Comparison of ENCODE assay signal across 8 cellular contexts in the genomic region with DNA sequence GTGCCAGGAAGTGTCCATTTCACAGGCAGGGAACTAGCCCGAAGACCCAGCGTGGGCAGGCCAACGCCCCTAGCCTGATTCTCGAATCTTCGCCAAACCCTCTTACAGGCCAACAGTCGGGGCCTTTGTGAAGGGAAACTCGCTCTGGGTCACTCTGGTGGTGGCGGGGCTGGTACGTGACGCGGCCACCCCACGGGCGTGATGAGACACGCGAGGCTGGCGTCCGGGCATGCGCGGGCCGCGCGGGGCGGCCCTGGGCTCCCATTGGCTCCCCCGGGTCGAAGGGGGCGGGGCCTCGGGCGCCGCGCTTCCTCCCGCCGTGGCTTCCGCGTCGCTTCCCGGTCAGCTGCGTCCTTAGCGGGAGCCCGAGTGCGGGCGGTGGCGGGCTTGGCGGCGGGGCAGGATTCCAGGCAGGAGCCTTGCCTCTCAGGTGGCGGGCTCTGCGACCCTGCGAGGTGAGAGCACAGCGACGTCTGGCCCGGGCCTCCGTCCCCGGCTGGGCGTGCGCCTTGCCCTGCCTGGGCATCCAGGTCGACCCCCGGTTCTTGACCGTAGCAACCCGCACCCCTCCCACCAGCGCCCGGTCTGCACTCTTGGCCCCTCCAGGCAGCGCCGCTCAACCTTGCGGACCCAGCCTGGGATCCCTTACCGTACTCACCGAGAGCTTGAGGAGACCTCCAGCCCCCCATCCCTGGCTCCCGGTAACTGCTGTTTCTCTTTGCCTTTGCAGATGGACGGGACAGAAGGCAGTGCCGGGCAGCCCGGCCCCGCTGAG. TPM values are rescaled to one million over a fixed set of nuclear protein-coding genes. Genes with fewer than 3 reads are reported as not detected.
DNase-seq lines count a peak whose midpoint lies in the region; ATAC-seq and TF ChIP-seq lines count a peak whose summit lies in the region.

A gene with protein sequence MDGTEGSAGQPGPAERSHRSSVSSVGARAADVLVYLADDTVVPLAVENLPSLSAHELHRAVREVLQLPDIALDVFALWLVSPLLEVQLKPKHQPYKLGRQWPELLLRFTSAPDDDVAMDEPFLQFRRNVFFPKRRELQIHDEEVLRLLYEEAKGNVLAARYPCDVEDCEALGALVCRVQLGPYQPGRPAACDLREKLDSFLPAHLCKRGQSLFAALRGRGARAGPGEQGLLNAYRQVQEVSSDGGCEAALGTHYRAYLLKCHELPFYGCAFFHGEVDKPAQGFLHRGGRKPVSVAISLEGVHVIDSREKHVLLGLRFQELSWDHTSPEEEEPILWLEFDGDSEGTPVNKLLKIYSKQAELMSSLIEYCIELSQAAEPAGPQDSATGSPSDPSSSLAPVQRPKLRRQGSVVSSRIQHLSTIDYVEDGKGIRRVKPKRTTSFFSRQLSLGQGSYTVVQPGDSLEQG (plus strand): TSS at position 331 of the 775 bp plus-strand sequence. CDS start 400 bp downstream, at position 731.

- H3K36me3 Mint-ChIP-seq in CD4-positive, CD25-positive, alpha-beta regulatory T cell: peaks cover 3% of the 10 kb centered on the region

- peak within 1 kb of the TSS; percentile 97 for H3K27ac ChIP-seq in CD4-positive, CD25-positive, alpha-beta regulatory T cell (ENCODE audit: insufficient read depth, low read length, poor library complexity, severe bottlenecking)
- peak within 1 kb of the TSS; percentile 97 for H3K27ac ChIP-seq in left ventricle myocardium inferior (replicated peaks)
- H3K27ac ChIP-seq in prostate gland: peak within 1 kb of the TSS; percentile 95 to 98
- peak within 1 kb of the TSS; percentile 93 to 99 (median 98) for H3K27ac ChIP-seq in upper lobe of left lung

- no peaks in the 10 kb centered on the region for H3K27me3 Mint-ChIP-seq in CD4-positive, CD25-positive, alpha-beta regulatory T cell

- H3K27me3 ChIP-seq in CD4-positive, CD25-positive, alpha-beta regulatory T cell (ENCODE audit: control insufficient read depth, insufficient read depth, low read length): no peaks in the 10 kb centered on the region
- H3K27me3 ChIP-seq in left ventricle myocardium inferior (ENCODE audit: low read depth): no peaks in the 10 kb centered on the region
- no peaks in the 10 kb centered on the region for H3K27me3 ChIP-seq in prostate gland (replicated peaks; ENCODE audit: insufficient read depth)
- H3K27me3 ChIP-seq in upper lobe of left lung: no peaks in the 10 kb centered on the region

- H3K4me1 Mint-ChIP-seq in CD4-positive, CD25-positive, alpha-beta regulatory T cell: peaks cover 0 to 87% (median 40%) of the 10 kb centered on the region in 4 donors

- 1% methylated on average over 64 of the region's 70 CpGs for WGBS in prostate gland
- WGBS in upper lobe of left lung, 2 donors: 1% methylated on average over 54 of the region's 70 CpGs; no CpG with 5 or more reads in 1 of the 2 donors

- ATAC-seq in CD4-positive, CD25-positive, alpha-beta regulatory T cell (ENCODE audit: low read depth in 2 of 2): peak; percentile 53 to 63
- ATAC-seq in GM21825 (IDR thresholded peaks at IDR 0.05; ENCODE audit: unreplicated experiment): peak; percentile 31
- ATAC-seq in upper lobe of left lung (ENCODE audit: low FRiP score in 2 of 2): peak; percentile 77 to 91

- H3K9me3 ChIP-seq in CD4-positive, CD25-positive, alpha-beta regulatory T cell (ENCODE audit: control insufficient read depth in 2 of 2, low read length in 2 of 2): no peaks in the 10 kb centered on the region
- H3K9me3 ChIP-seq in left ventricle myocardium inferior (replicated peaks): no peaks in the 10 kb centered on the region
- H3K9me3 ChIP-seq in prostate gland: no peaks in the 10 kb centered on the region
- H3K9me3 ChIP-seq in upper lobe of left lung: no peaks in the 10 kb centered on the region

- no peaks in the 10 kb centered on the region for H3K9me3 Mint-ChIP-seq in CD4-positive, CD25-positive, alpha-beta regulatory T cell

- peak within 1 kb of the TSS; percentile 94 to 100 (median 98) for H3K27ac Mint-ChIP-seq in CD4-positive, CD25-positive, alpha-beta regulatory T cell

- H3K4me3 Mint-ChIP-seq in CD4-positive, CD25-positive, alpha-beta regulatory T cell: peak within 1 kb of the TSS; percentile 88 to 96 (median 92)

- DNase-seq in CD4-positive, CD25-positive, alpha-beta regulatory T cell: peak; percentile 86 to 90 (median 89)
- DNase-seq in NCI-H1436 treated with DMSO at 0.1 percent for 48 hours (lab: John Stamatoyannopoulos, UW) (peak; percentile 13), amygdala (lab: John Stamatoyannopoulos, UW) (peak; percentile 18 to 96 (median 86)), left ventricle myocardium inferior (peak; percentile 95), prostate gland (ENCODE audit: low spot score) (peak; percentile 90), upper lobe of left lung (peak; percentile 92 to 100)

- intact Hi-C loops in T-helper 2 cell treated with Interferon-gamma antibody and Interleukin-4, amounts not matched to agents 100 ng/mL and 5 ng/mL, for 36 hours (cut with micrococcal nuclease): no loop called here
- intact Hi-C loops in left ventricle myocardium inferior (cut with micrococcal nuclease): no loop called here
- intact Hi-C loops in prostate gland (cut with DNase I): no loop called here

- TF ChIP-seq POLR2A in prostate gland (IDR thresholded peaks at IDR 0.05) (peak; percentile 97), upper lobe of left lung (IDR thresholded peaks at IDR 0.05) (peak in 3 of 4 donors; percentile 89 to 97 (median 93))

- peak in 1 of 4 donors; percentile 3 for TF ChIP-seq EP300 in upper lobe of left lung (IDR thresholded peaks at IDR 0.05)

- peak within 1 kb of the TSS; percentile 82 for H3K4me3 ChIP-seq in CD4-positive, CD25-positive, alpha-beta regulatory T cell (ENCODE audit: low read depth, low read length)
- peak within 1 kb of the TSS; percentile 80 for H3K4me3 ChIP-seq in left ventricle myocardium inferior
- peak within 1 kb of the TSS; percentile 88 to 92 for H3K4me3 ChIP-seq in prostate gland
- H3K4me3 ChIP-seq in upper lobe of left lung: peak within 1 kb of the TSS; percentile 78 to 85 (median 82)

- peaks cover 92% of the 10 kb centered on the region for H3K4me1 ChIP-seq in CD4-positive, CD25-positive, alpha-beta regulatory T cell (ENCODE audit: control insufficient read depth, insufficient read depth, low read length, poor library complexity, severe bottlenecking)
- peaks cover 99% of the 10 kb centered on the region for H3K4me1 ChIP-seq in left ventricle myocardium inferior
- peaks cover 17% of the 10 kb centered on the region for H3K4me1 ChIP-seq in prostate gland (replicated peaks)
- H3K4me1 ChIP-seq in upper lobe of left lung: peaks cover 83 to 95% (median 88%) of the 10 kb centered on the region in 4 donors

- TF ChIP-seq CTCF in left ventricle myocardium inferior (IDR thresholded peaks at IDR 0.05; ENCODE audit: borderline replicate concordance) (no peak), prostate gland (IDR thresholded peaks at IDR 0.05) (no peak), upper lobe of left lung (IDR thresholded peaks at IDR 0.05) (peak in 1 of 6 experiments; percentile 25)

- peaks cover 13% of the 10 kb centered on the region for H3K36me3 ChIP-seq in CD4-positive, CD25-positive, alpha-beta regulatory T cell (ENCODE audit: control insufficient read depth, insufficient read depth, low read length)
- H3K36me3 ChIP-seq in left ventricle myocardium inferior: no peaks in the 10 kb centered on the region
- H3K36me3 ChIP-seq in prostate gland: no peaks in the 10 kb centered on the region
- peaks cover 0 to 18% (median under 1%) of the 10 kb centered on the region in 4 donors for H3K36me3 ChIP-seq in upper lobe of left lung

RNA-seq across cellular contexts. Expression of the gene that starts here (rescaled TPM):
- total RNA-seq in CD4-positive, CD25-positive, alpha-beta regulatory T cell: 47.4 TPM
- 10 to 100 TPM; 48.7 to 55.1 (median 53.9) TPM for polyA plus RNA-seq in CD4-positive, CD25-positive, alpha-beta regulatory T cell
- total RNA-seq in T-helper 2 cell treated with Interferon-gamma antibody and Interleukin-4, amounts not matched to agents 100 ng/mL and 5 ng/mL, for 36 hours: 51.7 and 54.1 TPM in 2 replicates
- total RNA-seq in left ventricle myocardium inferior (8.4 TPM), prostate gland (100 to 1,000 TPM in 1 of 2 donors, 10 to 100 TPM in 1; 36.1 to 106 TPM), upper lobe of left lung (10 to 100 TPM; 31.4 to 77.5 (median 45.8) TPM)

Comparison
In these comparisons a context has a peak if more than half of its experiments do, and no peak if none do; other contexts are left out.
1. Peak in every context shown above with its lines: DNase-seq, ATAC-seq, H3K4me3 ChIP-seq and H3K27ac ChIP-seq.
2. ATAC-seq: peak in every context shown above with its lines; median percentile 84 in upper lobe of left lung; 58 in CD4-positive, CD25-positive, alpha-beta regulatory T cell; 31 in GM21825.
3. DNase-seq: peak in every context shown above with its lines; median percentile 96 in upper lobe of left lung; 95 in left ventricle myocardium inferior; 90 in prostate gland; 89 in CD4-positive, CD25-positive, alpha-beta regulatory T cell; 86 in amygdala; 13 in NCI-H1436 treated with DMSO at 0.1 percent for 48 hours.